Comparison of ENCODE assay signal across 1 cellular context in the genomic region with DNA sequence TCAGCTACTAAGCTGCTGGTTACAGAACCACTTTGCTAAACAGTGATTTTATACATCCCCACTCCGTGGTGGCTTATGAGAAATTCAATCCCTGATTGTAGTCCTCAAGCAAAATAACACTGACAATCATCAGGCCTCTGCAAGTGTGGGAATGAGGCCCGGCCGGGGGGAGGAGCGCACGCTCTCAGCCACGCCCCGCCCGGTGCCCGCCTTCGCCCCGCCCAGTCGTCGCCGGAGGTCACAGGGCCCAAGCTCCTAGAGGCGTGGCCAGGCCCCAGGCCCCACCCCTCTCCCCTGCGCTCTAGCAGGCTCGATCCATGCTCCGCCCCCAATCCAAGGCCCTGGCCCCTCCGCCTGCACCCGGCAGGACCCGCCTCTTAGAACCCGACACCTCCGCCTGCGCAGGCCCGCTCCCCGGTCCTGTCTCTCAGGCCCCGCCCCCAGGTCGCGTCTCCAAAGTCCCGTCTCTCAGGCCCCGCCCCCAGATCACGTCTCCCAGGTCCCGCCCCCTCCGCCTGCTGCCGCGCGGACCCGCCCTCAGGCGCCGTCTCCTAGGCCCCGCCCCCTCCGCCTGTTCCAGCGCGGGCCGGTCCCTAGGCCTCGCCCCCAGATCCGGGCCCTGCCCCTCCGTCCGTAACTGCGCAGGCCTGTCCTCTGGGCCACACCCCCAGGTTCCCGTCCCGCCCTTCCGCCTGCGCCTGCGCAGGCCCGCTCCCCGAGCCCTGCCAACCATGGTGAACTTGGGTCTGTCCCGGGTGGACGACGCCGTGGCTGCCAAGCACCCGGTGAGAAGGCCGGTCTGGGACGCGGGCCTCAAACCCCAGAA.
TF ChIP-seq lines count a peak whose summit lies in the region.

A gene (plus strand): TSS at position 705 of the 826 bp plus-strand sequence. CDS start 27 bp downstream, at position 732.

TF ChIP-seq in K562, 482 proteins besides CTCF, POLR2A, EP300 and RAD21 (continued from another document):
- TF ChIP-seq, protein P1, sequence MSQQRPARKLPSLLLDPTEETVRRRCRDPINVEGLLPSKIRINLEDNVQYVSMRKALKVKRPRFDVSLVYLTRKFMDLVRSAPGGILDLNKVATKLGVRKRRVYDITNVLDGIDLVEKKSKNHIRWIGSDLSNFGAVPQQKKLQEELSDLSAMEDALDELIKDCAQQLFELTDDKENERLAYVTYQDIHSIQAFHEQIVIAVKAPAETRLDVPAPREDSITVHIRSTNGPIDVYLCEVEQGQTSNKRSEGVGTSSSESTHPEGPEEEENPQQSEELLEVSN (IDR thresholded peaks at IDR 0.05; ENCODE audit: borderline replicate concordance in 1 of 2, extremely low read depth in 1 of 2, insufficient read depth in 1 of 2, insufficient read length in 1 of 2, low read depth in 1 of 2, low read length in 1 of 2, poor library complexity in 1 of 2, severe bottlenecking in 1 of 2), result peak; percentile 34 to 68
- TF ChIP-seq NEUROD1 (IDR thresholded peaks at IDR 0.05; ENCODE audit: borderline replicate concordance, low read depth, low read length, partially characterized antibody), result peak; percentile 15
- no peak for TF ChIP-seq TSC22D4 (tag; IDR thresholded peaks at IDR 0.05)
- TF ChIP-seq RHOXF2B (CRISPR knock-in tag; conservative IDR thresholded peaks at IDR 0.05), result no peak
- 0 out of 2 replicates have a peak, but pooled peaks have one; percentile 52 for TF ChIP-seq GATAD2A (IDR thresholded peaks at IDR 0.05)
- peak; percentile 80 for TF ChIP-seq HMGN3 (IDR thresholded peaks at IDR 0.05; ENCODE audit: borderline replicate concordance, extremely low read depth, insufficient read length, low read depth, low read length)
- peak; percentile 66 for TF ChIP-seq EGR1 (conservative IDR thresholded peaks at IDR 0.05)
- TF ChIP-seq MTA3 (IDR thresholded peaks at IDR 0.05; ENCODE audit: borderline replicate concordance), result peak; percentile 8; the same call in 1 of the 2 replicates
- 0 out of 2 replicates have a peak, but pooled peaks have one; percentile 44 for TF ChIP-seq MBD2 (IDR thresholded peaks at IDR 0.05; ENCODE audit: borderline replicate concordance, low read depth)
- TF ChIP-seq YY1 (IDR thresholded peaks at IDR 0.05; ENCODE audit: borderline replicate concordance in 1 of 3, control insufficient read depth in 1 of 3, extremely low read depth in 1 of 3, insufficient read depth in 3 of 3, insufficient read length in 1 of 3, insufficient replicate concordance in 2 of 3, low read depth in 1 of 3, low read length in 2 of 3), result peak in 1 of 3 experiments; percentile 60
- peak; percentile 29 for TF ChIP-seq RB1 (IDR thresholded peaks at IDR 0.05; ENCODE audit: low read depth)
- TF ChIP-seq MIER1 (IDR thresholded peaks at IDR 0.05; ENCODE audit: low read depth), result no peak
- TF ChIP-seq POLR2AphosphoS5 (IDR thresholded peaks at IDR 0.05; ENCODE audit: control insufficient read depth, insufficient read depth, low read depth, low read length), result peak; percentile 44; the same call in 1 of the 2 replicates
- no peak for TF ChIP-seq ZNF24 (IDR thresholded peaks at IDR 0.05)
- TF ChIP-seq ATF7 (IDR thresholded peaks at IDR 0.05), result 0 out of 2 replicates have a peak, but pooled peaks have one; percentile 8
- TF ChIP-seq, protein P2, sequence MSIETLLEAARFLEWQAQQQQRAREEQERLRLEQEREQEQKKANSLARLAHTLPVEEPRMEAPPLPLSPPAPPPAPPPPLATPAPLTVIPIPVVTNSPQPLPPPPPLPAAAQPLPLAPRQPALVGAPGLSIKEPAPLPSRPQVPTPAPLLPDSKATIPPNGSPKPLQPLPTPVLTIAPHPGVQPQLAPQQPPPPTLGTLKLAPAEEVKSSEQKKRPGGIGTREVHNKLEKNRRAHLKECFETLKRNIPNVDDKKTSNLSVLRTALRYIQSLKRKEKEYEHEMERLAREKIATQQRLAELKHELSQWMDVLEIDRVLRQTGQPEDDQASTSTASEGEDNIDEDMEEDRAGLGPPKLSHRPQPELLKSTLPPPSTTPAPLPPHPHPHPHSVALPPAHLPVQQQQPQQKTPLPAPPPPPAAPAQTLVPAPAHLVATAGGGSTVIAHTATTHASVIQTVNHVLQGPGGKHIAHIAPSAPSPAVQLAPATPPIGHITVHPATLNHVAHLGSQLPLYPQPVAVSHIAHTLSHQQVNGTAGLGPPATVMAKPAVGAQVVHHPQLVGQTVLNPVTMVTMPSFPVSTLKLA (conservative IDR thresholded peaks at IDR 0.05), result peak in 1 of 2 experiments; percentile 37; a peak in 2 of 4 replicates
- TF ChIP-seq, protein P3, sequence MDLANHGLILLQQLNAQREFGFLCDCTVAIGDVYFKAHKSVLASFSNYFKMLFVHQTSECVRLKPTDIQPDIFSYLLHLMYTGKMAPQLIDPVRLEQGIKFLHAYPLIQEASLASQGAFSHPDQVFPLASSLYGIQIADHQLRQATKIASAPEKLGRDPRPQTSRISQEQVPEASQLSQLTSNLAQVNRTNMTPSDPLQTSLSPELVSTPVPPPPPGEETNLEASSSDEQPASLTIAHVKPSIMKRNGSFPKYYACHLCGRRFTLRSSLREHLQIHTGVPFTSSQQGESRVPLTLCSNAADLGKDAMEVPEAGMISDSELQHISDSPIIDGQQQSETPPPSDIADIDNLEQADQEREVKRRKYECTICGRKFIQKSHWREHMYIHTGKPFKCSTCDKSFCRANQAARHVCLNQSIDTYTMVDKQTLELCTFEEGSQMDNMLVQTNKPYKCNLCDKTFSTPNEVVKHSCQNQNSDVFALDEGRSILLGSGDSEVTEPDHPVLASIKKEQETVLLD (IDR thresholded peaks at IDR 0.05), result peak; percentile 98
- peak; percentile 2; the same call in 1 of the 2 replicates for TF ChIP-seq CREM (IDR thresholded peaks at IDR 0.05; ENCODE audit: low read depth)
- peak in 1 of 2 experiments; percentile 59; a peak in 1 of 4 replicates for TF ChIP-seq SRF (CRISPR knock-in tag; IDR thresholded peaks at IDR 0.05)
- peak; percentile 77 for TF ChIP-seq POLR2G (IDR thresholded peaks at IDR 0.05; ENCODE audit: low read depth, low read length)
- TF ChIP-seq RBFOX2 (IDR thresholded peaks at IDR 0.05; ENCODE audit: low read depth, low read length), result peak; percentile 71
- TF ChIP-seq, protein P4, sequence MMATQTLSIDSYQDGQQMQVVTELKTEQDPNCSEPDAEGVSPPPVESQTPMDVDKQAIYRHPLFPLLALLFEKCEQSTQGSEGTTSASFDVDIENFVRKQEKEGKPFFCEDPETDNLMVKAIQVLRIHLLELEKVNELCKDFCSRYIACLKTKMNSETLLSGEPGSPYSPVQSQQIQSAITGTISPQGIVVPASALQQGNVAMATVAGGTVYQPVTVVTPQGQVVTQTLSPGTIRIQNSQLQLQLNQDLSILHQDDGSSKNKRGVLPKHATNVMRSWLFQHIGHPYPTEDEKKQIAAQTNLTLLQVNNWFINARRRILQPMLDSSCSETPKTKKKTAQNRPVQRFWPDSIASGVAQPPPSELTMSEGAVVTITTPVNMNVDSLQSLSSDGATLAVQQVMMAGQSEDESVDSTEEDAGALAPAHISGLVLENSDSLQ (IDR thresholded peaks at IDR 0.05), result peak; percentile 72
- peak; percentile 13; the same call in 1 of the 2 replicates for TF ChIP-seq GABPB1 (CRISPR knock-in tag; IDR thresholded peaks at IDR 0.05)
- TF ChIP-seq NR2C2 (CRISPR knock-in tag; IDR thresholded peaks at IDR 0.05), result no peak
- TF ChIP-seq NR2C2 (tag; IDR thresholded peaks at IDR 0.05), result peak; percentile 48; the same call in 1 of the 2 replicates
- TF ChIP-seq, protein P5, sequence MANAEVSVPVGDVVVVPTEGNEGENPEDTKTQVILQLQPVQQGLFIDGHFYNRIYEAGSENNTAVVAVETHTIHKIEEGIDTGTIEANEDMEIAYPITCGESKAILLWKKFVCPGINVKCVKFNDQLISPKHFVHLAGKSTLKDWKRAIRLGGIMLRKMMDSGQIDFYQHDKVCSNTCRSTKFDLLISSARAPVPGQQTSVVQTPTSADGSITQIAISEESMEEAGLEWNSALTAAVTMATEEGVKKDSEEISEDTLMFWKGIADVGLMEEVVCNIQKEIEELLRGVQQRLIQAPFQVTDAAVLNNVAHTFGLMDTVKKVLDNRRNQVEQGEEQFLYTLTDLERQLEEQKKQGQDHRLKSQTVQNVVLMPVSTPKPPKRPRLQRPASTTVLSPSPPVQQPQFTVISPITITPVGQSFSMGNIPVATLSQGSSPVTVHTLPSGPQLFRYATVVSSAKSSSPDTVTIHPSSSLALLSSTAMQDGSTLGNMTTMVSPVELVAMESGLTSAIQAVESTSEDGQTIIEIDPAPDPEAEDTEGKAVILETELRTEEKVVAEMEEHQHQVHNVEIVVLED (CRISPR knock-in tag; IDR thresholded peaks at IDR 0.05), result peak; percentile 21; the same call in 1 of the 2 replicates
- peak; percentile 60; the same call in 1 of the 2 replicates for TF ChIP-seq SP1 (CRISPR knock-in tag; IDR thresholded peaks at IDR 0.05)
- TF ChIP-seq, protein P6, sequence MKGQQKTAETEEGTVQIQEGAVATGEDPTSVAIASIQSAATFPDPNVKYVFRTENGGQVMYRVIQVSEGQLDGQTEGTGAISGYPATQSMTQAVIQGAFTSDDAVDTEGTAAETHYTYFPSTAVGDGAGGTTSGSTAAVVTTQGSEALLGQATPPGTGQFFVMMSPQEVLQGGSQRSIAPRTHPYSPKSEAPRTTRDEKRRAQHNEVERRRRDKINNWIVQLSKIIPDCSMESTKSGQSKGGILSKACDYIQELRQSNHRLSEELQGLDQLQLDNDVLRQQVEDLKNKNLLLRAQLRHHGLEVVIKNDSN (CRISPR knock-in tag; IDR thresholded peaks at IDR 0.05), result peak; percentile 37; the same call in 1 of the 2 replicates
- TF ChIP-seq FIP1L1 (IDR thresholded peaks at IDR 0.05; ENCODE audit: low read depth, low read length, poor library complexity, severe bottlenecking), result peak; percentile 37
- peak; percentile 96 for TF ChIP-seq MEIS2 (IDR thresholded peaks at IDR 0.05; ENCODE audit: partially characterized antibody)
- TF ChIP-seq, protein P7, sequence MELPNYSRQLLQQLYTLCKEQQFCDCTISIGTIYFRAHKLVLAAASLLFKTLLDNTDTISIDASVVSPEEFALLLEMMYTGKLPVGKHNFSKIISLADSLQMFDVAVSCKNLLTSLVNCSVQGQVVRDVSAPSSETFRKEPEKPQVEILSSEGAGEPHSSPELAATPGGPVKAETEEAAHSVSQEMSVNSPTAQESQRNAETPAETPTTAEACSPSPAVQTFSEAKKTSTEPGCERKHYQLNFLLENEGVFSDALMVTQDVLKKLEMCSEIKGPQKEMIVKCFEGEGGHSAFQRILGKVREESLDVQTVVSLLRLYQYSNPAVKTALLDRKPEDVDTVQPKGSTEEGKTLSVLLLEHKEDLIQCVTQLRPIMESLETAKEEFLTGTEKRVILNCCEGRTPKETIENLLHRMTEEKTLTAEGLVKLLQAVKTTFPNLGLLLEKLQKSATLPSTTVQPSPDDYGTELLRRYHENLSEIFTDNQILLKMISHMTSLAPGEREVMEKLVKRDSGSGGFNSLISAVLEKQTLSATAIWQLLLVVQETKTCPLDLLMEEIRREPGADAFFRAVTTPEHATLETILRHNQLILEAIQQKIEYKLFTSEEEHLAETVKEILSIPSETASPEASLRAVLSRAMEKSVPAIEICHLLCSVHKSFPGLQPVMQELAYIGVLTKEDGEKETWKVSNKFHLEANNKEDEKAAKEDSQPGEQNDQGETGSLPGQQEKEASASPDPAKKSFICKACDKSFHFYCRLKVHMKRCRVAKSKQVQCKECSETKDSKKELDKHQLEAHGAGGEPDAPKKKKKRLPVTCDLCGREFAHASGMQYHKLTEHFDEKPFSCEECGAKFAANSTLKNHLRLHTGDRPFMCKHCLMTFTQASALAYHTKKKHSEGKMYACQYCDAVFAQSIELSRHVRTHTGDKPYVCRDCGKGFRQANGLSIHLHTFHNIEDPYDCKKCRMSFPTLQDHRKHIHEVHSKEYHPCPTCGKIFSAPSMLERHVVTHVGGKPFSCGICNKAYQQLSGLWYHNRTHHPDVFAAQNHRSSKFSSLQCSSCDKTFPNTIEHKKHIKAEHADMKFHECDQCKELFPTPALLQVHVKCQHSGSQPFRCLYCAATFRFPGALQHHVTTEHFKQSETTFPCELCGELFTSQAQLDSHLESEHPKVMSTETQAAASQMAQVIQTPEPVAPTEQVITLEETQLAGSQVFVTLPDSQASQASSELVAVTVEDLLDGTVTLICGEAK (IDR thresholded peaks at IDR 0.05), result no peak
- TF ChIP-seq, protein P7 (CRISPR knock-in tag; IDR thresholded peaks at IDR 0.05), result no peak
- peak; percentile 80 for TF ChIP-seq CCNT2 (IDR thresholded peaks at IDR 0.05; ENCODE audit: borderline replicate concordance, extremely low read depth, insufficient read length, low read depth, low read length)
- TF ChIP-seq ZNF354B (CRISPR knock-in tag; IDR thresholded peaks at IDR 0.05), result no peak
- peak; percentile 14; the same call in 1 of the 2 replicates for TF ChIP-seq ZBTB7A (IDR thresholded peaks at IDR 0.05; ENCODE audit: borderline replicate concordance, control insufficient read depth, low read depth, low read length)
- TF ChIP-seq KLF1 (tag; IDR thresholded peaks at IDR 0.05), result no peak
- TF ChIP-seq ZNF232 (CRISPR knock-in tag; IDR thresholded peaks at IDR 0.05), result no peak
- TF ChIP-seq EHMT2 (IDR thresholded peaks at IDR 0.05), result no peak
